Comparison of ENCODE assay signal across 17 cellular contexts in the genomic region with DNA sequence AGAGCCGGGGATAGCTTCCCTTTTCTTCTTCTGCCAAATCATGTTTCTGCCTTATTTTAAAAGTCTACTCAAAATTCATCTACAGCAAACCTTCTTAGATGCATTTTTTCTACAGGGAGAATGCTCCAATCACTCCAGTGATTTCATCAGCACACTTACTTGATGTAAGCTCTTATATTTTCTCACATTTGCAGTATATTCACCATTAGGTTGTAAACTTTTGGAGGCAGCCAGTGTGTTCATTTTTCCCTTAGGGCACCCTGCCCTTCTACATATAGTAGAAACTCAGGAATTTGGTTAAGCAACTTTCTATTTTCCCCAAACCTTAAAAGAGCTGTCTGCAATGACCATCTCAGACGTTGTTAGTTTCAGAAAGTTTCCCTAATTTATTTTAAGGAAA.
"Had no signal": no experiment of that assay in that cellular context is flagged by ENCODE, and none has a peak within 500 bp of the region (broad histone marks: within the 10 kb centered on the region; RNA-seq: fewer than 3 reads in every experiment).

No MANE protein-coding gene starts in this region.

- H3K27me3 ChIP-seq: breast epithelium, gastrocnemius medialis, pancreas had no signal

- H3K4me1 ChIP-seq: breast epithelium, pancreas had no signal

- H3K4me1 Mint-ChIP-seq: neural crest cell had no signal

- H3K27me3 Mint-ChIP-seq: stimulated activated naive CD8-positive, alpha-beta T cell treated with anti-CD3 and anti-CD28 coated beads, Interleukin-15, Interleukin-2, amounts not matched to agents 100 ng/mL and 50 ng/mL, for 24 hours had no signal

- H3K36me3 ChIP-seq: breast epithelium, gastrocnemius medialis, pancreas had no signal

- DNase-seq: activated CD4-positive, alpha-beta T cell treated with anti-CD3 and anti-CD28 coated beads, Interleukin-2, amount 10 ng/mL, durations not matched to agents 24 days and 14 days; activated CD8-positive, alpha-beta memory T cell treated with anti-CD3 and anti-CD28 coated beads for 24 hours; activated effector memory CD4-positive, alpha-beta T cell treated with Interleukin-2 at 50 U/mL for 16 hours; activated T-cell treated with anti-CD3 and anti-CD28 coated beads for 4 hours; amygdala; gastrocnemius medialis; hypothalamus; kidney glomerular epithelial cell; pancreas; stimulated activated CD4-positive, alpha-beta T cell treated with anti-CD3 and anti-CD28 coated beads, Interleukin-15, amount 100 ng/mL, for 24 hours; stimulated activated CD4-positive, alpha-beta T cell treated with anti-CD3 and anti-CD28 coated beads, Interleukin-4, amount 100 ng/mL, for 24 hours had no signal

- H3K27ac ChIP-seq: breast epithelium, gastrocnemius medialis, pancreas had no signal

- H3K4me3 ChIP-seq: breast epithelium, gastrocnemius medialis, pancreas had no signal

- H3K9me3 ChIP-seq: breast epithelium, gastrocnemius medialis, pancreas had no signal

- H3K36me3 Mint-ChIP-seq: activated naive CD4-positive, alpha-beta T cell treated with anti-CD3 and anti-CD28 coated beads, Interleukin-2, amount 50 U/mL, for 72 hours; WTC11 had no signal

- ATAC-seq: activated naive CD4-positive, alpha-beta T cell treated with anti-CD3 and anti-CD28 coated beads, Interleukin-2, amount 50 U/mL, for 72 hours; gastrocnemius medialis; pancreas; SK-N-SH treated with all-trans-retinoic acid at 6 μM for 48 hours had no signal

- H3K27ac Mint-ChIP-seq: activated CD4-positive, alpha-beta T cell treated with anti-CD3 and anti-CD28 coated beads, Interleukin-2, amount 10 ng/mL, durations not matched to agents 24 days and 14 days; activated naive CD4-positive, alpha-beta T cell treated with anti-CD3 and anti-CD28 coated beads, Interleukin-2, amount 50 U/mL, for 72 hours; stimulated activated naive CD8-positive, alpha-beta T cell treated with anti-CD3 and anti-CD28 coated beads, Interleukin-15, Interleukin-2, amounts not matched to agents 100 ng/mL and 50 ng/mL, for 24 hours; WTC11 had no signal

- H3K4me3 Mint-ChIP-seq: activated CD4-positive, alpha-beta T cell treated with anti-CD3 and anti-CD28 coated beads, Interleukin-2, amount 10 ng/mL, durations not matched to agents 24 days and 14 days; neural crest cell; stimulated activated naive CD8-positive, alpha-beta T cell treated with anti-CD3 and anti-CD28 coated beads, Interleukin-15, Interleukin-2, amounts not matched to agents 100 ng/mL and 50 ng/mL, for 24 hours; WTC11 had no signal

- H3K9me3 Mint-ChIP-seq: activated CD4-positive, alpha-beta T cell treated with anti-CD3 and anti-CD28 coated beads, Interleukin-2, amount 10 ng/mL, durations not matched to agents 24 days and 14 days; activated naive CD4-positive, alpha-beta T cell treated with anti-CD3 and anti-CD28 coated beads, Interleukin-2, amount 50 U/mL, for 72 hours; neural crest cell; stimulated activated naive CD8-positive, alpha-beta T cell treated with anti-CD3 and anti-CD28 coated beads, Interleukin-15, Interleukin-2, amounts not matched to agents 100 ng/mL and 50 ng/mL, for 24 hours; WTC11 had no signal
